In the genomic region with DNA sequence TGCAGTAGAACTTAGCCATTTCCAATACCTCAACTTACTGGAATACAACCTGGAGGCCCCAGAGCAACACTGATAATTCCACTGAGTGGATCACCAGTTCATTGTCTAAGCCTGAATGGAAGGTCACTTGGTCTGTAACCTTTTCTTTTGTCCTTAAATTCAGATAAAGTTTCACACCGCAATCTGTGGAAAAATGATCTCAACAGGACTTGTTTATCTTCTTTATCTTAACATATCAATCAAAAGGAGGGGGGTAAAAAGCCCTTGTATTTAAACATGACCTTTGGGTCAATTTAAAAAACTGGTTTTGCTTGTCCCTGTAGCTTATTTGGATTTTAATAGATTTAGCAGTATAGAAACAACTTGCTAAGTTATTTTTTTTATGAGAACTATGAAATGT, we compare ENCODE assay signal across 16 cellular contexts. TPM values are rescaled to one million over a fixed set of nuclear protein-coding genes. Genes with fewer than 3 reads are reported as not detected.
DNase-seq lines count a peak whose midpoint lies in the region; ATAC-seq and TF ChIP-seq lines count a peak whose summit lies in the region.
"Had no signal": no experiment of that assay in that cellular context is flagged by ENCODE, and none has a peak within 500 bp of the region (broad histone marks: within the 10 kb centered on the region; RNA-seq: fewer than 3 reads in every experiment).

No MANE protein-coding gene starts in this region.

- H3K4me3 ChIP-seq in GM23338: no peak overlapping the region
- peak overlapping the region; percentile 14 for H3K4me3 ChIP-seq in epithelial cell of esophagus (ENCODE audit: low read length)
- no peak overlapping the region for H3K4me3 ChIP-seq in rectal smooth muscle tissue (ENCODE audit: low read length)
- H3K4me3 ChIP-seq: GM23248, lung, vagina had no signal

- DNase-seq in GM23338 (ENCODE audit: low spot score) (no peak), NCI-H2196 treated with DMSO at 0.1 percent for 48 hours (lab: John Stamatoyannopoulos, UW; ENCODE audit: unreplicated experiment) (peak; percentile 23), epithelial cell of esophagus (ENCODE audit: low read depth) (no peak), hypothalamus (lab: John Stamatoyannopoulos, UW) (no peak), superior temporal gyrus (ENCODE audit: extremely low spot score) (no peak)
- DNase-seq: activated CD8-positive, alpha-beta memory T cell treated with anti-CD3 and anti-CD28 coated beads for 24 hours; GM23248; NCI-H2227 treated with DMSO at 0.1 percent for 48 hours; SK-N-SH had no signal

- peaks cover 48% of the 10 kb centered on the region for H3F3A ChIP-seq in GM23338 (replicated peaks; ENCODE audit: low read depth)

- no peak overlapping the region for H3K9ac ChIP-seq in rectal smooth muscle tissue (ENCODE audit: low read length)
- H3K9ac ChIP-seq: GM23248, SK-N-SH had no signal

- H3K4me3 Mint-ChIP-seq in GM23338: no peak overlapping the region
- H3K4me3 Mint-ChIP-seq: IgD-negative memory B cell had no signal

- no peak overlapping the region for H3K4me2 ChIP-seq in GM23338
- H3K4me2 ChIP-seq: SK-N-SH had no signal

- H3K36me3 ChIP-seq in GM23338 (ENCODE audit: insufficient read depth): peaks cover 62% of the 10 kb centered on the region
- peaks cover 10% of the 10 kb centered on the region for H3K36me3 ChIP-seq in rectal smooth muscle tissue (ENCODE audit: control insufficient read depth, insufficient read depth, low read length)

- H3K27me3 Mint-ChIP-seq in GM23338 (ENCODE audit: insufficient read depth, low read depth, poor library complexity): peaks cover 9% of the 10 kb centered on the region
- H3K27me3 Mint-ChIP-seq: IgD-negative memory B cell had no signal

- no peaks in the 10 kb centered on the region for H3K9me2 ChIP-seq in GM23338 (ENCODE audit: insufficient read depth)
- H3K9me2 ChIP-seq: SK-N-SH had no signal

- peaks cover 40% of the 10 kb centered on the region for H4K20me1 ChIP-seq in GM23338 (replicated peaks; ENCODE audit: insufficient read depth)

- peaks cover 80% of the 10 kb centered on the region for H3K79me2 ChIP-seq in GM23338 (replicated peaks; ENCODE audit: insufficient read depth)

- H3K36me3 Mint-ChIP-seq in GM23338 (ENCODE audit: low read depth): peaks cover 95% of the 10 kb centered on the region

- peaks cover 15% of the 10 kb centered on the region for H3K4me1 ChIP-seq in GM23338 (ENCODE audit: insufficient read depth)
- H3K4me1 ChIP-seq in rectal smooth muscle tissue (ENCODE audit: control insufficient read depth, insufficient read depth, low read length): peaks cover 35% of the 10 kb centered on the region

- TF ChIP-seq CTCF in GM23338 (conservative IDR thresholded peaks at IDR 0.05; ENCODE audit: low read depth in 2 of 2) (no peak), epithelial cell of esophagus (IDR thresholded peaks at IDR 0.05; ENCODE audit: insufficient read depth, low read depth, low read length, missing control alignments) (no peak)

- ATAC-seq in GM23338 (no peak), GM21515 (IDR thresholded peaks at IDR 0.05; ENCODE audit: unreplicated experiment) (no peak), GM21723 (IDR thresholded peaks at IDR 0.05; ENCODE audit: unreplicated experiment) (no peak)

- H3K27ac Mint-ChIP-seq in GM23338: no peak overlapping the region; the same call in 1 of the 2 replicates
- H3K27ac Mint-ChIP-seq: IgD-negative memory B cell had no signal

- H3K4me1 Mint-ChIP-seq in GM23338: peaks cover 22% of the 10 kb centered on the region

- H3K27me3 ChIP-seq in GM23338 (ENCODE audit: insufficient read depth): no peaks in the 10 kb centered on the region
- H3K27me3 ChIP-seq in rectal smooth muscle tissue (ENCODE audit: control insufficient read depth, insufficient read depth, low read length): no peaks in the 10 kb centered on the region
- H3K27me3 ChIP-seq: neutrophil, vagina had no signal

- peak overlapping the region; percentile 98 for H3K27ac ChIP-seq in GM23338 (ENCODE audit: low read depth)
- H3K27ac ChIP-seq in rectal smooth muscle tissue (ENCODE audit: low read depth, low read length): peak overlapping the region; percentile 73
- H3K27ac ChIP-seq: GM23248, neutrophil had no signal

- H3K9me3 Mint-ChIP-seq in GM23338: no peaks in the 10 kb centered on the region
- H3K9me3 Mint-ChIP-seq: IgD-negative memory B cell had no signal

- H2AFZ ChIP-seq in GM23338: no peak overlapping the region
- H2AFZ ChIP-seq: GM23248 had no signal

TF ChIP-seq in GM23338, 12 proteins besides CTCF, POLR2A, EP300 and RAD21 (continues in another document):
- TF ChIP-seq ZNF331 (CRISPR knock-in tag; IDR thresholded peaks at IDR 0.05; ENCODE audit: low read depth) (no peak), NANOG (IDR thresholded peaks at IDR 0.05; ENCODE audit: borderline replicate concordance) (no peak), POLR2AphosphoS5 (IDR thresholded peaks at IDR 0.05; ENCODE audit: low read depth) (no peak), JUNB (IDR thresholded peaks at IDR 0.05; ENCODE audit: unreplicated experiment) (no peak), CREB1 (CRISPR knock-in tag; IDR thresholded peaks at IDR 0.05; ENCODE audit: low read depth) (no peak), ZNF114 (CRISPR knock-in tag; IDR thresholded peaks at IDR 0.05) (no peak), STAT1 (IDR thresholded peaks at IDR 0.05; ENCODE audit: unreplicated experiment) (no peak)
- TF ChIP-seq, protein P1, sequence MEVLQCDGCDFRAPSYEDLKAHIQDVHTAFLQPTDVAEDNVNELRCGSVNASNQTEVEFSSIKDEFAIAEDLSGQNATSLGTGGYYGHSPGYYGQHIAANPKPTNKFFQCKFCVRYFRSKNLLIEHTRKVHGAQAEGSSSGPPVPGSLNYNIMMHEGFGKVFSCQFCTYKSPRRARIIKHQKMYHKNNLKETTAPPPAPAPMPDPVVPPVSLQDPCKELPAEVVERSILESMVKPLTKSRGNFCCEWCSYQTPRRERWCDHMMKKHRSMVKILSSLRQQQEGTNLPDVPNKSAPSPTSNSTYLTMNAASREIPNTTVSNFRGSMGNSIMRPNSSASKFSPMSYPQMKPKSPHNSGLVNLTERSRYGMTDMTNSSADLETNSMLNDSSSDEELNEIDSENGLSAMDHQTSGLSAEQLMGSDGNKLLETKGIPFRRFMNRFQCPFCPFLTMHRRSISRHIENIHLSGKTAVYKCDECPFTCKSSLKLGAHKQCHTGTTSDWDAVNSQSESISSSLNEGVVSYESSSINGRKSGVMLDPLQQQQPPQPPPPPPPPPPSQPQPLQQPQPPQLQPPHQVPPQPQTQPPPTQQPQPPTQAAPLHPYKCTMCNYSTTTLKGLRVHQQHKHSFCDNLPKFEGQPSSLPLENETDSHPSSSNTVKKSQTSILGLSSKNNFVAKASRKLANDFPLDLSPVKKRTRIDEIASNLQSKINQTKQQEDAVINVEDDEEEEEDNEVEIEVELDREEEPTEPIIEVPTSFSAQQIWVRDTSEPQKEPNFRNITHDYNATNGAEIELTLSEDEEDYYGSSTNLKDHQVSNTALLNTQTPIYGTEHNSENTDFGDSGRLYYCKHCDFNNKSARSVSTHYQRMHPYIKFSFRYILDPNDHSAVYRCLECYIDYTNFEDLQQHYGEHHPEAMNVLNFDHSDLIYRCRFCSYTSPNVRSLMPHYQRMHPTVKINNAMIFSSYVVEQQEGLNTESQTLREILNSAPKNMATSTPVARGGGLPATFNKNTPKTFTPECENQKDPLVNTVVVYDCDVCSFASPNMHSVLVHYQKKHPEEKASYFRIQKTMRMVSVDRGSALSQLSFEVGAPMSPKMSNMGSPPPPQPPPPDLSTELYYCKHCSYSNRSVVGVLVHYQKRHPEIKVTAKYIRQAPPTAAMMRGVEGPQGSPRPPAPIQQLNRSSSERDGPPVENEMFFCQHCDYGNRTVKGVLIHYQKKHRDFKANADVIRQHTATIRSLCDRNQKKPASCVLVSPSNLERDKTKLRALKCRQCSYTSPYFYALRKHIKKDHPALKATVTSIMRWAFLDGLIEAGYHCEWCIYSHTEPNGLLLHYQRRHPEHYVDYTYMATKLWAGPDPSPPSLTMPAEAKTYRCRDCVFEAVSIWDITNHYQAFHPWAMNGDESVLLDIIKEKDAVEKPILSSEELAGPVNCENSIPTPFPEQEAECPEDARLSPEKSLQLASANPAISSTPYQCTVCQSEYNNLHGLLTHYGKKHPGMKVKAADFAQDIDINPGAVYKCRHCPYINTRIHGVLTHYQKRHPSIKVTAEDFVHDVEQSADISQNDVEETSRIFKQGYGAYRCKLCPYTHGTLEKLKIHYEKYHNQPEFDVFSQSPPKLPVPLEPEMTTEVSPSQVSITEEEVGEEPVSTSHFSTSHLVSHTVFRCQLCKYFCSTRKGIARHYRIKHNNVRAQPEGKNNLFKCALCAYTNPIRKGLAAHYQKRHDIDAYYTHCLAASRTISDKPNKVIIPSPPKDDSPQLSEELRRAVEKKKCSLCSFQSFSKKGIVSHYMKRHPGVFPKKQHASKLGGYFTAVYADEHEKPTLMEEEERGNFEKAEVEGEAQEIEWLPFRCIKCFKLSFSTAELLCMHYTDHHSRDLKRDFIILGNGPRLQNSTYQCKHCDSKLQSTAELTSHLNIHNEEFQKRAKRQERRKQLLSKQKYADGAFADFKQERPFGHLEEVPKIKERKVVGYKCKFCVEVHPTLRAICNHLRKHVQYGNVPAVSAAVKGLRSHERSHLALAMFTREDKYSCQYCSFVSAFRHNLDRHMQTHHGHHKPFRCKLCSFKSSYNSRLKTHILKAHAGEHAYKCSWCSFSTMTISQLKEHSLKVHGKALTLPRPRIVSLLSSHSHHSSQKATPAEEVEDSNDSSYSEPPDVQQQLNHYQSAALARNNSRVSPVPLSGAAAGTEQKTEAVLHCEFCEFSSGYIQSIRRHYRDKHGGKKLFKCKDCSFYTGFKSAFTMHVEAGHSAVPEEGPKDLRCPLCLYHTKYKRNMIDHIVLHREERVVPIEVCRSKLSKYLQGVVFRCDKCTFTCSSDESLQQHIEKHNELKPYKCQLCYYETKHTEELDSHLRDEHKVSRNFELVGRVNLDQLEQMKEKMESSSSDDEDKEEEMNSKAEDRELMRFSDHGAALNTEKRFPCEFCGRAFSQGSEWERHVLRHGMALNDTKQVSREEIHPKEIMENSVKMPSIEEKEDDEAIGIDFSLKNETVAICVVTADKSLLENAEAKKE (CRISPR knock-in tag; IDR thresholded peaks at IDR 0.05): no peak

RNA-seq across cellular contexts. Expression of a gene that starts 21.6 kb away (rescaled TPM):
- 236 and 258 TPM in 2 replicates for total RNA-seq in GM23338 (2014; rRNA removed; shearing (Covaris generic))
- 108 and 115 TPM in 2 replicates for polyA plus RNA-seq in GM23338 (2016; fragmentation: Nextera tagmentation; extraction: Ambion mirVana)

RNA-seq across cellular contexts. Expression of a gene that starts 38.6 kb away (rescaled TPM):
- total RNA-seq in GM23338 (2014; rRNA removed; shearing (Covaris generic)): 33.8 and 36.9 TPM in 2 replicates
- 26.7 and 29.4 TPM in 2 replicates for polyA plus RNA-seq in GM23338 (2016; fragmentation: Nextera tagmentation; extraction: Ambion mirVana)
